In the genomic region with DNA sequence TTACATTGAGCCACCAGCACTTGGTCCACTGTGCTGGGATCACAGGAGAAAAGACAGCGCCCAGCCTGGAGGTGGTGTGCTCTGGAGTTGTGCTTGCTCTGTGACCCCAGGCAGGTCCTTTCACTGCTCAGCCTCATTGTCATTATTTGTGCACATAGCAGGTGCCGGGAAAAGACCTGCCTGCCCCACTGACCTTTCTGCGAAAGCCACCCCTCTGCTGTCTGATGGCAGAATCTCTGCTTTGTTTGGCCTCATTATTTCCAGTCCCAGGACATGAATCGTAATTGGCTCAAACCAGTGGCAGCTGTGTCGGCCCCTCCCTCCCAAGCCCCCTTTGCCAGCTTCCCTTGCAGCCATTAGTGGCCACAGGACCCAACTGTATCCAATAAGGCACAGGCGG, we compare ENCODE assay signal across 36 cellular contexts.
"Had no signal": no experiment of that assay in that cellular context is flagged by ENCODE, and none has a peak within 500 bp of the region (broad histone marks: within the 10 kb centered on the region; RNA-seq: fewer than 3 reads in every experiment).

No MANE protein-coding gene starts in this region.

- H3K4me3 ChIP-seq: adrenal gland, body of pancreas, breast epithelium had no signal

- ATAC-seq: activated CD8-positive, alpha-beta T cell treated with anti-CD3 and anti-CD28 coated beads for 36 hours; activated naive CD4-positive, alpha-beta T cell treated with anti-CD3 and anti-CD28 coated beads, Interleukin-2, amount 50 U/mL, for 72 hours; activated T-cell treated with anti-CD3 and anti-CD28 coated beads, Interleukin-2, amount 50 U/mL, for 4 hours; activated T-cell treated with anti-CD3 and anti-CD28 coated beads, Interleukin-2, amount 50 U/mL, for 72 hours; activated T-helper 17 cell treated with anti-CD3 and anti-CD28 coated beads, Interleukin-2, amount 50 U/mL, for 72 hours; body of pancreas had no signal

- H3K36me3 ChIP-seq: adrenal gland, brain microvascular endothelial cell, breast epithelium had no signal

- H3K4me3 Mint-ChIP-seq: activated B cell treated with CpG ODN at 0.5 μM for 24 hours; activated CD4-positive, alpha-beta memory T cell treated with anti-CD3 and anti-CD28 coated beads for 36 hours; activated CD8-positive, alpha-beta T cell treated with anti-CD3 and anti-CD28 coated beads for 36 hours; activated naive CD4-positive, alpha-beta T cell treated with anti-CD3 and anti-CD28 coated beads for 36 hours; activated naive CD8-positive, alpha-beta T cell treated with anti-CD3 and anti-CD28 coated beads for 36 hours; activated T-cell treated with anti-CD3 and anti-CD28 coated beads, Interleukin-2, amount 50 U/mL, for 4 hours; activated T-cell treated with anti-CD3 and anti-CD28 coated beads, Interleukin-2, amount 50 U/mL, for 72 hours; activated T-helper 1 cell treated with anti-CD3 and anti-CD28 coated beads, Interleukin-12 subunit alpha, Interleukin-12 subunit beta, Interleukin-2, Interleukin-4 antibody, amounts not matched to agents 30 ng/mL and 10 ng/mL and 1 ng/mL, durations not matched to agents 14 hours and 24 hours and 36 hours; activated T-helper 17 cell treated with anti-CD3 and anti-CD28 coated beads, Interleukin-2, amount 50 U/mL, for 72 hours; central memory CD8-positive, alpha-beta T cell; T-helper 1 cell treated with Interleukin-12 subunit alpha and Interleukin-12 subunit beta and Interleukin-4 antibody, amounts not matched to agents 30 μg/mL and 1 μg/mL, for 36 hours; T-helper 2 cell treated with Interferon-gamma antibody and Interleukin-4, amounts not matched to agents 5 μg/mL and 100 μg/mL, for 36 hours had no signal

- H3K27me3 ChIP-seq: adrenal gland, body of pancreas, brain microvascular endothelial cell, breast epithelium had no signal

- H3K9me3 Mint-ChIP-seq: activated B cell treated with CpG ODN at 0.5 μM for 24 hours; activated CD4-positive, alpha-beta memory T cell treated with anti-CD3 and anti-CD28 coated beads for 36 hours; activated CD8-positive, alpha-beta T cell treated with anti-CD3 and anti-CD28 coated beads for 36 hours; activated naive CD4-positive, alpha-beta T cell treated with anti-CD3 and anti-CD28 coated beads for 36 hours; activated naive CD8-positive, alpha-beta T cell treated with anti-CD3 and anti-CD28 coated beads for 36 hours; activated T-cell treated with anti-CD3 and anti-CD28 coated beads, Interleukin-2, amount 50 U/mL, for 4 hours; activated T-cell treated with anti-CD3 and anti-CD28 coated beads, Interleukin-2, amount 50 U/mL, for 72 hours; activated T-helper 1 cell treated with anti-CD3 and anti-CD28 coated beads, Interleukin-12 subunit alpha, Interleukin-12 subunit beta, Interleukin-2, Interleukin-4 antibody, amounts not matched to agents 30 ng/mL and 10 ng/mL and 1 ng/mL, durations not matched to agents 14 hours and 24 hours and 36 hours; activated T-helper 17 cell treated with anti-CD3 and anti-CD28 coated beads, Interleukin-2, amount 50 U/mL, for 72 hours; central memory CD8-positive, alpha-beta T cell; T-helper 1 cell treated with Interleukin-12 subunit alpha and Interleukin-12 subunit beta and Interleukin-4 antibody, amounts not matched to agents 30 μg/mL and 1 μg/mL, for 36 hours; T-helper 2 cell treated with Interferon-gamma antibody and Interleukin-4, amounts not matched to agents 5 μg/mL and 100 μg/mL, for 36 hours had no signal

- H3K4me1 ChIP-seq: breast epithelium had no signal

- H3K9me3 ChIP-seq: adrenal gland, body of pancreas, breast epithelium had no signal

- H3K36me3 Mint-ChIP-seq: activated CD4-positive, alpha-beta memory T cell treated with anti-CD3 and anti-CD28 coated beads for 36 hours; activated naive CD4-positive, alpha-beta T cell treated with anti-CD3 and anti-CD28 coated beads, Interleukin-2, amount 50 U/mL, for 72 hours; activated naive CD8-positive, alpha-beta T cell treated with anti-CD3 and anti-CD28 coated beads for 36 hours had no signal

- H3K27ac Mint-ChIP-seq: activated B cell treated with CpG ODN at 0.5 μM for 24 hours; activated CD4-positive, alpha-beta memory T cell treated with anti-CD3 and anti-CD28 coated beads for 36 hours; activated CD8-positive, alpha-beta T cell treated with anti-CD3 and anti-CD28 coated beads for 36 hours; activated naive CD4-positive, alpha-beta T cell treated with anti-CD3 and anti-CD28 coated beads for 36 hours; activated naive CD4-positive, alpha-beta T cell treated with anti-CD3 and anti-CD28 coated beads, Interleukin-2, amount 50 U/mL, for 72 hours; activated naive CD8-positive, alpha-beta T cell treated with anti-CD3 and anti-CD28 coated beads for 36 hours; activated T-cell treated with anti-CD3 and anti-CD28 coated beads, Interleukin-2, amount 50 U/mL, for 72 hours; activated T-helper 1 cell treated with anti-CD3 and anti-CD28 coated beads, Interleukin-12 subunit alpha, Interleukin-12 subunit beta, Interleukin-2, Interleukin-4 antibody, amounts not matched to agents 30 ng/mL and 10 ng/mL and 1 ng/mL, durations not matched to agents 14 hours and 24 hours and 36 hours; activated T-helper 17 cell treated with anti-CD3 and anti-CD28 coated beads, Interleukin-2, amount 50 U/mL, for 72 hours; T-helper 1 cell treated with Interleukin-12 subunit alpha and Interleukin-12 subunit beta and Interleukin-4 antibody, amounts not matched to agents 30 μg/mL and 1 μg/mL, for 36 hours; T-helper 2 cell treated with Interferon-gamma antibody and Interleukin-4, amounts not matched to agents 5 μg/mL and 100 μg/mL, for 36 hours had no signal

- DNase-seq: activated B cell treated with CpG ODN at 0.5 μM for 24 hours; activated CD4-positive, alpha-beta memory T cell treated with anti-CD3 and anti-CD28 coated beads for 36 hours; activated CD4-positive, alpha-beta T cell treated with anti-CD3 and anti-CD28 coated beads for 48 hours; activated CD4-positive, alpha-beta T cell treated with anti-CD3 and anti-CD28 coated beads, Interleukin-2, amount 50 U/mL, for 1 hour; activated CD4-positive, alpha-beta T cell treated with anti-CD3 and anti-CD28 coated beads, Interleukin-2, amount 50 U/mL, for 4 hours; activated CD4-positive, CD25-positive, alpha-beta regulatory T cell treated with anti-CD3 and anti-CD28 coated beads, Interleukin-2, amount 50 U/mL, for 72 hours; activated CD8-positive, alpha-beta memory T cell treated with anti-CD3 and anti-CD28 coated beads, Interleukin-2, amount 50 U/mL, for 4 hours; activated CD8-positive, alpha-beta T cell treated with anti-CD3 and anti-CD28 coated beads for 36 hours; activated effector memory CD4-positive, alpha-beta T cell treated with anti-CD3 and anti-CD28 coated beads, Interleukin-2, amount 50 U/mL, for 16 hours; activated gamma-delta T cell treated with Interleukin-2 at 50 U/mL for 16 hours; activated naive CD4-positive, alpha-beta T cell; activated naive CD4-positive, alpha-beta T cell treated with anti-CD3 and anti-CD28 coated beads for 36 hours; activated naive CD4-positive, alpha-beta T cell treated with anti-CD3 and anti-CD28 coated beads, Interleukin-2, amount 50 U/mL, for 16 hours; activated naive CD8-positive, alpha-beta T cell treated with anti-CD3 and anti-CD28 coated beads for 36 hours; activated T-cell treated with anti-CD3 and anti-CD28 coated beads for 4 hours; activated T-cell treated with anti-CD3 and anti-CD28 coated beads, Interleukin-2, amount 50 U/mL, for 1 hour; activated T-cell treated with anti-CD3 and anti-CD28 coated beads, Interleukin-2, amount 50 U/mL, for 4 hours; activated T-cell treated with anti-CD3 and anti-CD28 coated beads, Interleukin-2, amount 50 U/mL, for 72 hours; adrenal gland; amniotic stem cell; aorta; body of pancreas; brain microvascular endothelial cell; caudate nucleus; cerebellar nuclear complex; T-helper 1 cell; T-helper 2 cell; T-helper 9 cell had no signal

- H3K27ac ChIP-seq: adrenal gland, body of pancreas, brain microvascular endothelial cell, breast epithelium, VCaP had no signal
